Comparison of ENCODE assay signal across 14 cellular contexts in the genomic region with DNA sequence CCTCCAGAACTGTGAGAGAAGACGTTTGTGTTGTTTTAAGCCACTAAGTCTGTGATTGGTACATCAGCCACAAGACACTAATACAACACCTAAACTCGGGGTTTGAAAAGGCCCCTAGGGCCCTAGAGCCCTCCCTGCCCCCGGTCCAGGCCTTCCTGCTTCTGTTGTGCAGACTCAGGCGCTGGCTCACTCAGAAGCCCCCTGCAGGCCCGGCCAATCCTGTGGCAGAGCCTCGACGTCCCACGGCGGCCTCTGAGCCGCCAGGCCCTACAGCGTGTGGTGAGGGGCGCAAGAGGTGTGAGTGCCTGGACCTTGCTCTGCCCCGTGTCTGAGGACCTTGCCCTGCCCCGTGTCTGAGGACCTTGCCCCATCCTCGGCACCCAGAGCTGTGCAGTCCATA. TPM values are rescaled to one million over a fixed set of nuclear protein-coding genes. Genes with fewer than 3 reads are reported as not detected.
"Had no signal": no experiment of that assay in that cellular context is flagged by ENCODE, and none has a peak within 500 bp of the region (broad histone marks: within the 10 kb centered on the region; RNA-seq: fewer than 3 reads in every experiment).

No MANE protein-coding gene starts in this region.

RNA-seq across cellular contexts. Expression of a gene that starts 3.1 kb away (rescaled TPM):
- total RNA-seq: stomach, subcutaneous adipose tissue, suprapubic skin, temporal lobe, thoracic aorta, thyroid gland, tibial nerve, transverse colon, upper lobe of left lung, upper lobe of right lung, ureter, urinary bladder, uterus, vagina had no signal
- polyA plus RNA-seq: stomach, urinary bladder had no signal
